In the genomic region with DNA sequence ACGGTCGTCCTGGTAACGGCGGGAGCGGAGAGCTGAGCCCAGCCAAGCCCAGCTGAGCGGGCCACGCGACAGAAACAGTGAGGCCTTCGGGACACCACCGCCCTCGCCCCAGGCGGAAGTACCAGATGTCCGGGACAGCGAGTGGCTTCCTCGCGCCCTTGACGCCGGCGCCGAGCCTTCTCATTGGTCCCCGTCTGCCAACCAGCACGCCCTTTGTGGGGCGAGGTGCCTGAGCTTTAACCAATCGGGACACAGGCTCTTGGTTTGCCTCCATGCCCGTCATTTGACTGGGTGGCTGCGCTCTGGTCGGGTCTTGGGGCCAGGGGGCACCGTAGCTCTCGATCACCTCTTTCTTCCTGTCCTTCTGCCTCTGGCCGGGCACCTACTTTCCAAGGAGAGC, we compare ENCODE assay signal across 14 cellular contexts. TPM values are rescaled to one million over a fixed set of nuclear protein-coding genes. Genes with fewer than 3 reads are reported as not detected.
"Had no signal": no experiment of that assay in that cellular context is flagged by ENCODE, and none has a peak within 500 bp of the region (broad histone marks: within the 10 kb centered on the region; RNA-seq: fewer than 3 reads in every experiment).

A gene (minus strand): TSS at position 101 of the 400 bp plus-strand sequence. CDS start 134 bp downstream, outside the sequence.

RNA-seq across cellular contexts. Expression of the gene that starts here (rescaled TPM):
- total RNA-seq: stomach, subcutaneous adipose tissue, suprapubic skin, temporal lobe, thoracic aorta, thyroid gland, tibial nerve, transverse colon, upper lobe of left lung, upper lobe of right lung, ureter, urinary bladder, uterus, vagina had no signal
